ENCODE assay signal across 1 cellular context in the genomic region with DNA sequence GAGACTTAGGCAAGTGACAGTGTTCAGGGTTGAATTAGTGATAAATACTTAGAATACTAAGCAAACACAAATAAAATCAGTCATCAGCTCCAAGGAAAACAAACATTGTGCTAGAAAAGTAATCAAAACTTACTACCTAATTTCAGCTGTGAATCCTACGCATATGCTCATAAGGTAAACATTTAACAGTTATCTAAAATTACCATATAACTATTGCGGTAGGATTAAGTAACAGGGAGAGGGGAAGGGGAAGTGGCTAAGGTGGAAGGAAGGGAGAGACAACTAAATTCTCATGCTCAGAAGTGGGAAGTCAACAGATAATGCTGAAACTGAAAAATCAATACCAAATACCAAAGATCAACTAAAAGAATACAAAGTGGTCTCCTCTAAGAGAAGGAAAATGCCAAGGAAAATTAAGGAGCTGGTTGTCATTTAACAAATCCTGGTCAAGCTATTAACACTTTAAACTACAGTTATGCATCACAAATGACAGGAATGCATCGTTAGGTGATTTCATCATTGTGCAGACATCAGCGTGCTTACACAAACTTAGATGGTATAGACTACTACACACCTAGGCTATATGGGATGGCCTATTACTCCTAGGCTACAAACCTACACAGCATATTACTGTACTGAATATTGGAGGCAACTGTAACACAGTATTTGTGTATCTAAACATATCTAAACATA.
TF ChIP-seq lines count a peak whose summit lies in the region.

No MANE protein-coding gene starts in this region.

TF ChIP-seq in K562, 482 proteins besides CTCF, POLR2A, EP300 and RAD21 (continues in another document):
- TF ChIP-seq ARNT (IDR thresholded peaks at IDR 0.05) = no peak
- TF ChIP-seq, protein P1, sequence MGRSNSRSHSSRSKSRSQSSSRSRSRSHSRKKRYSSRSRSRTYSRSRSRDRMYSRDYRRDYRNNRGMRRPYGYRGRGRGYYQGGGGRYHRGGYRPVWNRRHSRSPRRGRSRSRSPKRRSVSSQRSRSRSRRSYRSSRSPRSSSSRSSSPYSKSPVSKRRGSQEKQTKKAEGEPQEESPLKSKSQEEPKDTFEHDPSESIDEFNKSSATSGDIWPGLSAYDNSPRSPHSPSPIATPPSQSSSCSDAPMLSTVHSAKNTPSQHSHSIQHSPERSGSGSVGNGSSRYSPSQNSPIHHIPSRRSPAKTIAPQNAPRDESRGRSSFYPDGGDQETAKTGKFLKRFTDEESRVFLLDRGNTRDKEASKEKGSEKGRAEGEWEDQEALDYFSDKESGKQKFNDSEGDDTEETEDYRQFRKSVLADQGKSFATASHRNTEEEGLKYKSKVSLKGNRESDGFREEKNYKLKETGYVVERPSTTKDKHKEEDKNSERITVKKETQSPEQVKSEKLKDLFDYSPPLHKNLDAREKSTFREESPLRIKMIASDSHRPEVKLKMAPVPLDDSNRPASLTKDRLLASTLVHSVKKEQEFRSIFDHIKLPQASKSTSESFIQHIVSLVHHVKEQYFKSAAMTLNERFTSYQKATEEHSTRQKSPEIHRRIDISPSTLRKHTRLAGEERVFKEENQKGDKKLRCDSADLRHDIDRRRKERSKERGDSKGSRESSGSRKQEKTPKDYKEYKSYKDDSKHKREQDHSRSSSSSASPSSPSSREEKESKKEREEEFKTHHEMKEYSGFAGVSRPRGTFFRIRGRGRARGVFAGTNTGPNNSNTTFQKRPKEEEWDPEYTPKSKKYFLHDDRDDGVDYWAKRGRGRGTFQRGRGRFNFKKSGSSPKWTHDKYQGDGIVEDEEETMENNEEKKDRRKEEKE (IDR thresholded peaks at IDR 0.05; ENCODE audit: borderline replicate concordance in 1 of 2, control insufficient read depth in 1 of 2, low read depth in 2 of 2, low read length in 1 of 2) = no peak
- TF ChIP-seq ZNF507 (tag; conservative IDR thresholded peaks at IDR 0.05) = no peak
- TF ChIP-seq PPARD (CRISPR knock-in tag; IDR thresholded peaks at IDR 0.05) = no peak
- no peak for TF ChIP-seq JUND (IDR thresholded peaks at IDR 0.05; ENCODE audit: borderline replicate concordance, low read depth, low read length)
- TF ChIP-seq JUND (tag; IDR thresholded peaks at IDR 0.05; ENCODE audit: borderline replicate concordance, low read depth, low read length) = no peak
- TF ChIP-seq NR1H2 (CRISPR knock-in tag; IDR thresholded peaks at IDR 0.05) = no peak
- TF ChIP-seq HNRNPLL (IDR thresholded peaks at IDR 0.05; ENCODE audit: low read depth, low read length, poor library complexity, severe bottlenecking) = no peak
- no peak for TF ChIP-seq RFX1 (IDR thresholded peaks at IDR 0.05)
- TF ChIP-seq, protein P2, sequence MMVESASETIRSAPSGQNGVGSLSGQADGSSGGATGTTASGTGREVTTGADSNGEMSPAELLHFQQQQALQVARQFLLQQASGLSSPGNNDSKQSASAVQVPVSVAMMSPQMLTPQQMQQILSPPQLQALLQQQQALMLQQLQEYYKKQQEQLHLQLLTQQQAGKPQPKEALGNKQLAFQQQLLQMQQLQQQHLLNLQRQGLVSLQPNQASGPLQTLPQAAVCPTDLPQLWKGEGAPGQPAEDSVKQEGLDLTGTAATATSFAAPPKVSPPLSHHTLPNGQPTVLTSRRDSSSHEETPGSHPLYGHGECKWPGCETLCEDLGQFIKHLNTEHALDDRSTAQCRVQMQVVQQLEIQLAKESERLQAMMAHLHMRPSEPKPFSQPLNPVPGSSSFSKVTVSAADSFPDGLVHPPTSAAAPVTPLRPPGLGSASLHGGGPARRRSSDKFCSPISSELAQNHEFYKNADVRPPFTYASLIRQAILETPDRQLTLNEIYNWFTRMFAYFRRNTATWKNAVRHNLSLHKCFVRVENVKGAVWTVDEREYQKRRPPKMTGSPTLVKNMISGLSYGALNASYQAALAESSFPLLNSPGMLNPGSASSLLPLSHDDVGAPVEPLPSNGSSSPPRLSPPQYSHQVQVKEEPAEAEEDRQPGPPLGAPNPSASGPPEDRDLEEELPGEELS (CRISPR knock-in tag; IDR thresholded peaks at IDR 0.05; ENCODE audit: borderline replicate concordance) = no peak
- TF ChIP-seq KLF6 (CRISPR knock-in tag; IDR thresholded peaks at IDR 0.05; ENCODE audit: borderline replicate concordance) = no peak
- TF ChIP-seq GATA2 (CRISPR knock-in tag; IDR thresholded peaks at IDR 0.05) = no peak
- no peak for TF ChIP-seq ZNF3 (CRISPR knock-in tag; IDR thresholded peaks at IDR 0.05)
- TF ChIP-seq, protein P3, sequence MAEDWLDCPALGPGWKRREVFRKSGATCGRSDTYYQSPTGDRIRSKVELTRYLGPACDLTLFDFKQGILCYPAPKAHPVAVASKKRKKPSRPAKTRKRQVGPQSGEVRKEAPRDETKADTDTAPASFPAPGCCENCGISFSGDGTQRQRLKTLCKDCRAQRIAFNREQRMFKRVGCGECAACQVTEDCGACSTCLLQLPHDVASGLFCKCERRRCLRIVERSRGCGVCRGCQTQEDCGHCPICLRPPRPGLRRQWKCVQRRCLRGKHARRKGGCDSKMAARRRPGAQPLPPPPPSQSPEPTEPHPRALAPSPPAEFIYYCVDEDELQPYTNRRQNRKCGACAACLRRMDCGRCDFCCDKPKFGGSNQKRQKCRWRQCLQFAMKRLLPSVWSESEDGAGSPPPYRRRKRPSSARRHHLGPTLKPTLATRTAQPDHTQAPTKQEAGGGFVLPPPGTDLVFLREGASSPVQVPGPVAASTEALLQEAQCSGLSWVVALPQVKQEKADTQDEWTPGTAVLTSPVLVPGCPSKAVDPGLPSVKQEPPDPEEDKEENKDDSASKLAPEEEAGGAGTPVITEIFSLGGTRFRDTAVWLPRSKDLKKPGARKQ (CRISPR knock-in tag; IDR thresholded peaks at IDR 0.05) = no peak
- no peak for TF ChIP-seq ZNF75A (CRISPR knock-in tag; IDR thresholded peaks at IDR 0.05)
- TF ChIP-seq MYNN (IDR thresholded peaks at IDR 0.05) = no peak
- TF ChIP-seq MYNN (CRISPR knock-in tag; IDR thresholded peaks at IDR 0.05) = no peak
- no peak for TF ChIP-seq ZNF224 (CRISPR knock-in tag; IDR thresholded peaks at IDR 0.05)
- TF ChIP-seq, protein P4, sequence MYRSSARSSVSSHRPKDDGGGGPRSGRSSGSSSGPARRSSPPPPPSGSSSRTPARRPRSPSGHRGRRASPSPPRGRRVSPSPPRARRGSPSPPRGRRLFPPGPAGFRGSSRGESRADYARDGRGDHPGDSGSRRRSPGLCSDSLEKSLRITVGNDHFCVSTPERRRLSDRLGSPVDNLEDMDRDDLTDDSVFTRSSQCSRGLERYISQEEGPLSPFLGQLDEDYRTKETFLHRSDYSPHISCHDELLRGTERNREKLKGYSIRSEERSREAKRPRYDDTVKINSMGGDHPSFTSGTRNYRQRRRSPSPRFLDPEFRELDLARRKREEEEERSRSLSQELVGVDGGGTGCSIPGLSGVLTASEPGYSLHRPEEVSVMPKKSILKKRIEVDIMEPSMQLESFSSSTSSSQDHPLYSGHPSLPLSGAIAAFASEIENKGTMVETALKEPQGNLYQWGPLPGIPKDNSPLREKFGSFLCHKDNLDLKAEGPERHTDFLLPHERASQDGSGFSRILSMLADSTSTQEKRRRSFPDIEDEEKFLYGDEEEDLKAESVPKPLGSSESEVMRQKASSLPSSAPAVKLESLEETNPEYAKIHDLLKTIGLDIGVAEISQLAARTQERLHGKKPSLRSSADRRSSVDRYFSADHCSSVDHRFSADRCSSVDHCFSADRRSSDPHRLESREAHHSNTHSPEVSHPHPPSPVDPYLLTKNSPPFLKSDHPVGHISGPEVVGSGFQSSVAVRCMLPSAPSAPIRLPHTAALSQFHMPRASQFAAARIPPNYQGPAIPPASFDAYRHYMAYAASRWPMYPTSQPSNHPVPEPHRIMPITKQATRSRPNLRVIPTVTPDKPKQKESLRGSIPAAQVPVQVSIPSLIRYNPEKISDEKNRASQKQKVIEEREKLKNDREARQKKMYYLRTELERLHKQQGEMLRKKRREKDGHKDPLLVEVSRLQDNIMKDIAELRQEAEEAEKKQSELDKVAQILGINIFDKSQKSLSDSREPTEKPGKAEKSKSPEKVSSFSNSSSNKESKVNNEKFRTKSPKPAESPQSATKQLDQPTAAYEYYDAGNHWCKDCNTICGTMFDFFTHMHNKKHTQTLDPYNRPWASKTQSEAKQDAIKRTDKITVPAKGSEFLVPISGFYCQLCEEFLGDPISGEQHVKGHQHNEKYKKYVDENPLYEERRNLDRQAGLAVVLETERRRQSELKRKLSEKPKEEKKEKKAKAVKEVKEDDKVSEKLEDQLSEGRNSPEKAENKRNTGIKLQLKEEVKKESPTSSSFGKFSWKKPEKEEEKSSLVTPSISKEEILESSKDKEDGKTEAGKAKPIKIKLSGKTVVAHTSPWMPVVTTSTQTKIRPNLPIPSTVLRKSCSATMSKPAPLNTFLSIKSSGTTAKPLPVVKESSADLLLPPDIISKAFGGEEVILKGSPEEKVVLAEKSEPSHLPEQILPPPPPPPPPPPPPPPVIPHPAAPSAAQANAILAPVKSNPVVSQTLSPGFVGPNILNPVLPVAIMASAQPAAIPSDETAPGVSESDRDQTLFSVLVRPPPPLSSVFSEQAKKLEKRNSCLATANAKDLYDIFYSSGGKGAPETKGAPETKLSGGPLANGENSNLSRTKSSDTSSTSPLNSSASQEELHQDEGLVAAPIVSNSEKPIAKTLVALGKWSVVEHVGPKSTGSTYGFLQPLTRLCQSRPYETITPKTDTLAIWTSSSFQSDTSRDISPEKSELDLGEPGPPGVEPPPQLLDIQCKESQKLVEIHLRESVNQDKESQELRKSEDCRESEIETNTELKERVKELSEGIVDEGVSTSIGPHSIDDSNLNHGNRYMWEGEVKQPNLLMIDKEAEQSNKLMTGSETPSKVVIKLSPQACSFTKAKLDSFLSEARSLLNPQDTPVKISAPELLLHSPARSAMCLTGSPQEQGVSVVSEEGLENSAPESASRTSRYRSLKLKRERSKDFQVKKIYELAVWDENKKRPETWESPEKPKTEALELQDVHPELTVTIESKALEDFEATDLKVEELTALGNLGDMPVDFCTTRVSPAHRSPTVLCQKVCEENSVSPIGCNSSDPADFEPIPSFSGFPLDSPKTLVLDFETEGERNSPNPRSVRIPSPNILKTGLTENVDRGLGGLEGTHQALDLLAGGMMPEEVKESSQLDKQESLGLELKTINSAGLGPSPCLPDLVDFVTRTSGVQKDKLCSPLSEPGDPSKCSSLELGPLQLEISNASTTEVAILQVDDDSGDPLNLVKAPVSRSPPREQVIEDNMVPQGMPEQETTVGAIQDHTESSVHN (IDR thresholded peaks at IDR 0.05; ENCODE audit: borderline replicate concordance in 1 of 2, low read depth in 1 of 2) = peak in 1 of 2 experiments; percentile 58; a peak in 2 of 4 replicates
- TF ChIP-seq NFE2L1 (tag; IDR thresholded peaks at IDR 0.05; ENCODE audit: borderline replicate concordance, low read depth) = no peak
- TF ChIP-seq RBM34 (IDR thresholded peaks at IDR 0.05; ENCODE audit: borderline replicate concordance, insufficient read depth, low read length) = no peak
- TF ChIP-seq CSDE1 (IDR thresholded peaks at IDR 0.05) = no peak
- no peak for TF ChIP-seq HDAC2 (IDR thresholded peaks at IDR 0.05)
- TF ChIP-seq HMG20B (CRISPR knock-in tag; IDR thresholded peaks at IDR 0.05) = no peak
- no peak for TF ChIP-seq HNRNPUL1 (IDR thresholded peaks at IDR 0.05; ENCODE audit: low read length)
- no peak for TF ChIP-seq ETS2 (tag; IDR thresholded peaks at IDR 0.05; ENCODE audit: borderline replicate concordance, poor library complexity, severe bottlenecking)
- TF ChIP-seq, protein P5, sequence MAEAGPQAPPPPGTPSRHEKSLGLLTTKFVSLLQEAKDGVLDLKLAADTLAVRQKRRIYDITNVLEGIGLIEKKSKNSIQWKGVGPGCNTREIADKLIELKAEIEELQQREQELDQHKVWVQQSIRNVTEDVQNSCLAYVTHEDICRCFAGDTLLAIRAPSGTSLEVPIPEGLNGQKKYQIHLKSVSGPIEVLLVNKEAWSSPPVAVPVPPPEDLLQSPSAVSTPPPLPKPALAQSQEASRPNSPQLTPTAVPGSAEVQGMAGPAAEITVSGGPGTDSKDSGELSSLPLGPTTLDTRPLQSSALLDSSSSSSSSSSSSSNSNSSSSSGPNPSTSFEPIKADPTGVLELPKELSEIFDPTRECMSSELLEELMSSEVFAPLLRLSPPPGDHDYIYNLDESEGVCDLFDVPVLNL (CRISPR knock-in tag; IDR thresholded peaks at IDR 0.05; ENCODE audit: low read depth) = no peak
- TF ChIP-seq MEF2A (IDR thresholded peaks at IDR 0.05; ENCODE audit: control insufficient read depth, low read depth, low read length) = no peak
- no peak for TF ChIP-seq ZNF263 (CRISPR knock-in tag; IDR thresholded peaks at IDR 0.05; ENCODE audit: borderline replicate concordance)
